ENCODE assay signal across 7 cellular contexts in the genomic region with DNA sequence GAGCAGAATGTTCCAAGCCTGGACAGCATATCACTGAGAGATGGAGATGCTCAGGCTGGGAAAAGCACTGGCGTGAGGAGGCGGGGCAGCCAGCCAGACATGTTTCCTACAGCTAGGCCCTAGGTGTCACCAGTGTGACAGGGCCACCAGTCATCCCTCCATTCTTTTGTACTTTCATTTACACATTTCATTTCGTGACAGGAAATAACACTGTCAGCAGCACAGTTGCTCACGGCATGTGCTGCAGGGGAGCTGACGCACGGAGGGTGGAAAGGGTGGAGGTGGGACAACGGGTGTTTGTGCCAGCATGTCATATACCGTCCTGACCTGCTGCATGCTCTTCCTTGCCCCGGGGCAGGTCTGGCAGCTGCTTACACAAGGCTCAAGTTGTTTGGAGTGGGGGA. TPM values are rescaled to one million over a fixed set of nuclear protein-coding genes. Genes with fewer than 3 reads are reported as not detected.
A peak's percentile ranks its signal among the peaks of the same experiment; 100 is the strongest.
DNase-seq lines count a peak whose midpoint lies in the region; ATAC-seq and TF ChIP-seq lines count a peak whose summit lies in the region.

No MANE protein-coding gene starts in this region.

- H3K4me1 ChIP-seq in SJCRH30 = no peaks in the 10 kb centered on the region; the same call in 1 of the 2 replicates

- peak overlapping the region; percentile 85 for H3K4me3 Mint-ChIP-seq in activated naive CD4-positive, alpha-beta T cell treated with anti-CD3 and anti-CD28 coated beads, Interleukin-2, amount 50 U/mL, for 24 hours
- peak overlapping the region; percentile 40 for H3K4me3 Mint-ChIP-seq in osteocyte (ENCODE audit: unreplicated experiment)

- 0 out of 2 replicates have a peak overlapping the region, but pooled peaks have one; percentile 12 for H3K4me3 ChIP-seq in SJCRH30

- TF ChIP-seq CTCF in osteocyte (IDR thresholded peaks at IDR 0.05) = no peak

- H3K4me1 Mint-ChIP-seq in activated naive CD4-positive, alpha-beta T cell treated with anti-CD3 and anti-CD28 coated beads, Interleukin-2, amount 50 U/mL, for 24 hours = peaks cover 60% of the 10 kb centered on the region
- peaks cover 10% of the 10 kb centered on the region for H3K4me1 Mint-ChIP-seq in osteocyte (ENCODE audit: unreplicated experiment)

- peaks cover 2% of the 10 kb centered on the region for H3K36me3 Mint-ChIP-seq in activated naive CD4-positive, alpha-beta T cell treated with anti-CD3 and anti-CD28 coated beads, Interleukin-2, amount 50 U/mL, for 24 hours
- no peaks in the 10 kb centered on the region for H3K36me3 Mint-ChIP-seq in osteocyte (ENCODE audit: unreplicated experiment)

- H3K27me3 Mint-ChIP-seq in activated naive CD4-positive, alpha-beta T cell treated with anti-CD3 and anti-CD28 coated beads, Interleukin-2, amount 50 U/mL, for 24 hours = no peaks in the 10 kb centered on the region
- H3K27me3 Mint-ChIP-seq in osteocyte (ENCODE audit: unreplicated experiment) = no peaks in the 10 kb centered on the region

- H3K36me3 ChIP-seq in SJCRH30 = no peaks in the 10 kb centered on the region

- DNase-seq in SJCRH30 = peak; percentile 52 to 70
- DNase-seq in osteocyte (ENCODE audit: extremely low spot score, unreplicated experiment) = no peak
- no peak for DNase-seq in NCI-H2171 (lab: John Stamatoyannopoulos, UW)
- no peak for DNase-seq in foreskin melanocyte

- peak; percentile 88 for ATAC-seq in GM18873 (IDR thresholded peaks at IDR 0.05; ENCODE audit: low FRiP score, unreplicated experiment)
- peak; percentile 81 for ATAC-seq in HG02938 (IDR thresholded peaks at IDR 0.05; ENCODE audit: unreplicated experiment)

- 0 out of 2 replicates have a peak, but pooled peaks cover 6% of the 10 kb centered on the region for H3K27me3 ChIP-seq in SJCRH30

- no peaks in the 10 kb centered on the region for H3K9me3 Mint-ChIP-seq in activated naive CD4-positive, alpha-beta T cell treated with anti-CD3 and anti-CD28 coated beads, Interleukin-2, amount 50 U/mL, for 24 hours
- no peaks in the 10 kb centered on the region for H3K9me3 Mint-ChIP-seq in osteocyte (ENCODE audit: unreplicated experiment)

- H3K27ac ChIP-seq in SJCRH30 = no peak overlapping the region

- no peaks in the 10 kb centered on the region for H3K9me3 ChIP-seq in SJCRH30 (replicated peaks)

- H3K27ac Mint-ChIP-seq in activated naive CD4-positive, alpha-beta T cell treated with anti-CD3 and anti-CD28 coated beads, Interleukin-2, amount 50 U/mL, for 24 hours = peak overlapping the region; percentile 99
- peak overlapping the region; percentile 63 for H3K27ac Mint-ChIP-seq in osteocyte (ENCODE audit: unreplicated experiment)

RNA-seq across cellular contexts. Expression of a gene that starts 14.8 kb away (rescaled TPM):
- 41.0 and 42.2 TPM in 2 replicates for total RNA-seq in SJCRH30 (2014; rRNA removed; shearing (Covaris generic))
- 20.9 and 23.0 TPM in 2 replicates for total RNA-seq in osteocyte

Comparison
In these comparisons a context has a peak if more than half of its experiments do, and no peak if none do; other contexts are left out.
1. DNase-seq: peak in SJCRH30 (2 of 2); none in osteocyte (single experiment), NCI-H2171 (single experiment) and foreskin melanocyte (single experiment).